25 cellular contexts compared by ENCODE assay signal in genomic region chrX:68909945-68910344, GRCh38.
"Had no signal": no experiment of that assay in that cellular context is flagged by ENCODE, and none has a peak within 500 bp of the region (broad histone marks: within the 10 kb centered on the region; RNA-seq: fewer than 3 reads in every experiment).

No MANE protein-coding gene starts in this region.

- H3K27ac ChIP-seq: heart left ventricle, left ventricle myocardium inferior, pancreas, right atrium auricular region, right lobe of liver, suprapubic skin, thoracic aorta, tibial artery, upper lobe of right lung had no signal

- H3K4me1 ChIP-seq: pancreas, right atrium auricular region, right lobe of liver, suprapubic skin, upper lobe of right lung had no signal

- ATAC-seq: naive thymus-derived CD4-positive, alpha-beta T cell; natural killer cell treated with Interleukin-12 subunit alpha and Interleukin-12 subunit beta and Interleukin-15 and Interleukin-18, amount 100 ng/mL, for 72 hours; pancreas; right lobe of liver; upper lobe of right lung had no signal

- DNase-seq: heart left ventricle; hypothalamus; immature natural killer cell; kidney; left ventricle myocardium inferior; mesendoderm; naive thymus-derived CD4-positive, alpha-beta T cell; nucleus accumbens; pancreas; right lobe of liver; stimulated activated CD4-positive, alpha-beta T cell treated with anti-CD3 and anti-CD28 coated beads, Interleukin-12 subunit alpha, Interleukin-12 subunit beta, amount 100 ng/mL, for 4 hours; stimulated activated CD4-positive, alpha-beta T cell treated with anti-CD3 and anti-CD28 coated beads, Interleukin-15, amount 100 ng/mL, for 24 hours; stimulated activated CD4-positive, alpha-beta T cell treated with anti-CD3 and anti-CD28 coated beads, Interleukin-2, amount 100 ng/mL, for 24 hours; stimulated activated CD4-positive, alpha-beta T cell treated with anti-CD3 and anti-CD28 coated beads, Interleukin-4, amount 100 ng/mL, for 1 hour; stimulated activated naive CD4-positive, alpha-beta T cell; tibial artery; trophoblast cell; upper lobe of right lung had no signal

- H3K9me3 ChIP-seq: heart left ventricle, left ventricle myocardium inferior, pancreas, right atrium auricular region, right lobe of liver, suprapubic skin, thoracic aorta, tibial artery, upper lobe of right lung had no signal

- H3K4me3 ChIP-seq: heart left ventricle, left ventricle myocardium inferior, lung, pancreas, right atrium auricular region, right lobe of liver, suprapubic skin, thoracic aorta, tibial artery, upper lobe of right lung had no signal

- H3K36me3 ChIP-seq: heart left ventricle, left ventricle myocardium inferior, pancreas, right atrium auricular region, right lobe of liver, suprapubic skin, thoracic aorta, tibial artery, upper lobe of right lung had no signal

- H3K27me3 ChIP-seq: pancreas, right atrium auricular region, right lobe of liver, suprapubic skin, tibial artery, upper lobe of right lung had no signal

- FAIRE-seq: islet of Langerhans, kidney, pancreas, urothelium cell line had no signal
